ENCODE assay signal across 25 cellular contexts in the genomic region with DNA sequence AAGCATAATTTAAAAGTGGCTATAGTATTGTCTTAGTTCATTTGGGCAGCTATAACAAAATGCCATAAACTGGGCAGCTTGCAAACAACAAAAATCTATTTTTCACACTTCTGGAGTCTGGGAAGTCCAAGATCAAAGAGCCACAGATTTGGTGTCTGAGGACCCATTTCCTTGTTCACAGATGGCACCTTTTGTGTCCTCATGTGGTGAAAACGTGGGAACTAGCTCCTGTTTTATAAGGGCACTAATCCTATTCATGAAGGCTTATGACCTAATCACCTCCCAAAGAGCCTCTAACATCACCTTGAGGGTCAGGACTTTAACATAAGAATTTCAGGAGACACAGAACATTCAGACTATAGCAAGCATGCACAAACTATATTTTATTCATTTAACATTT.
"Had no signal": no experiment of that assay in that cellular context is flagged by ENCODE, and none has a peak within 500 bp of the region (broad histone marks: within the 10 kb centered on the region; RNA-seq: fewer than 3 reads in every experiment).

No MANE protein-coding gene starts in this region.

- H3K27me3 Mint-ChIP-seq: activated CD4-positive, alpha-beta memory T cell treated with anti-CD3 and anti-CD28 coated beads for 36 hours; activated naive CD8-positive, alpha-beta T cell treated with anti-CD3 and anti-CD28 coated beads, Interleukin-2, amount 10 ng/mL, durations not matched to agents 7 days and 5 days; central memory CD8-positive, alpha-beta T cell; effector memory CD8-positive, alpha-beta T cell; progenitor cell of endocrine pancreas had no signal

- H3K9me3 Mint-ChIP-seq: activated naive CD8-positive, alpha-beta T cell treated with anti-CD3 and anti-CD28 coated beads, Interleukin-2, amount 10 ng/mL, durations not matched to agents 7 days and 5 days had no signal

- FAIRE-seq: urothelium cell line had no signal

- H3K4me3 Mint-ChIP-seq: activated CD4-positive, alpha-beta memory T cell treated with anti-CD3 and anti-CD28 coated beads for 36 hours; activated naive CD4-positive, alpha-beta T cell treated with anti-CD3 and anti-CD28 coated beads for 36 hours; activated naive CD8-positive, alpha-beta T cell treated with anti-CD3 and anti-CD28 coated beads, Interleukin-2, amount 10 ng/mL, durations not matched to agents 7 days and 5 days; activated T-cell treated with anti-CD3 and anti-CD28 coated beads, Interleukin-2, amount 50 U/mL, for 72 hours; central memory CD8-positive, alpha-beta T cell; effector memory CD8-positive, alpha-beta T cell; mesothelial cell of epicardium; natural killer cell; stimulated activated memory B cell treated with anti-CD40 and anti-IgM and Interleukin-4, amounts not matched to agents 10 μg/mL and 1 μg/mL and 100 μg/mL, for 72 hours had no signal

- H3K27ac Mint-ChIP-seq: activated CD4-positive, alpha-beta memory T cell treated with anti-CD3 and anti-CD28 coated beads for 36 hours; activated naive CD4-positive, alpha-beta T cell treated with anti-CD3 and anti-CD28 coated beads for 36 hours; activated naive CD8-positive, alpha-beta T cell treated with anti-CD3 and anti-CD28 coated beads, Interleukin-2, amount 10 ng/mL, durations not matched to agents 7 days and 5 days; activated T-cell treated with anti-CD3 and anti-CD28 coated beads, Interleukin-2, amount 50 U/mL, for 72 hours; effector memory CD8-positive, alpha-beta T cell; mesothelial cell of epicardium; natural killer cell; progenitor cell of endocrine pancreas; stimulated activated memory B cell treated with anti-CD40 and anti-IgM and Interleukin-4, amounts not matched to agents 10 μg/mL and 1 μg/mL and 100 μg/mL, for 72 hours had no signal

- H3K36me3 Mint-ChIP-seq: activated CD4-positive, alpha-beta memory T cell treated with anti-CD3 and anti-CD28 coated beads for 36 hours; activated naive CD8-positive, alpha-beta T cell treated with anti-CD3 and anti-CD28 coated beads, Interleukin-2, amount 10 ng/mL, durations not matched to agents 7 days and 5 days; natural killer cell had no signal

- DNase-seq: activated CD4-positive, alpha-beta memory T cell treated with anti-CD3 and anti-CD28 coated beads for 36 hours; activated CD4-positive, alpha-beta T cell treated with anti-CD3 and anti-CD28 coated beads for 48 hours; activated effector memory CD4-positive, alpha-beta T cell treated with Interleukin-2 at 50 U/mL for 16 hours; activated naive CD4-positive, alpha-beta T cell treated with anti-CD3 and anti-CD28 coated beads for 36 hours; activated naive CD8-positive, alpha-beta T cell treated with anti-CD3 and anti-CD28 coated beads, Interleukin-2, amount 10 ng/mL, durations not matched to agents 7 days and 5 days; activated T-cell treated with anti-CD3 and anti-CD28 coated beads, Interleukin-2, amount 50 U/mL, for 72 hours; amniotic stem cell; colonic mucosa; dorsolateral prefrontal cortex; effector memory CD8-positive, alpha-beta T cell; gastrocnemius medialis; head of caudate nucleus; hypothalamus; left ventricle myocardium inferior; mammary epithelial cell; natural killer cell; retina; sigmoid colon; stimulated activated CD4-positive, alpha-beta T cell treated with anti-CD3 and anti-CD28 coated beads, Interleukin-15, amount 100 ng/mL, for 24 hours; stomach had no signal

- H3K4me1 Mint-ChIP-seq: activated naive CD8-positive, alpha-beta T cell treated with anti-CD3 and anti-CD28 coated beads, Interleukin-2, amount 10 ng/mL, durations not matched to agents 7 days and 5 days; central memory CD8-positive, alpha-beta T cell; mesothelial cell of epicardium; natural killer cell; stimulated activated memory B cell treated with anti-CD40 and anti-IgM and Interleukin-4, amounts not matched to agents 10 μg/mL and 1 μg/mL and 100 μg/mL, for 72 hours had no signal
